34 cellular contexts compared by ENCODE assay signal in genomic region chr7:29539471-29539870, GRCh38. TPM values are rescaled to one million over a fixed set of nuclear protein-coding genes. Genes with fewer than 3 reads are reported as not detected.
"Had no signal": no experiment of that assay in that cellular context is flagged by ENCODE, and none has a peak within 500 bp of the region (broad histone marks: within the 10 kb centered on the region; RNA-seq: fewer than 3 reads in every experiment).

No MANE protein-coding gene starts in this region.

- ATAC-seq: activated naive CD8-positive, alpha-beta T cell treated with anti-CD3 and anti-CD28 coated beads, Interleukin-2, amount 50 U/mL, for 24 hours; activated T-cell treated with anti-CD3 and anti-CD28 coated beads, Interleukin-2, amount 50 U/mL, for 4 hours had no signal

- DNase-seq: activated CD4-positive, alpha-beta memory T cell treated with anti-CD3 and anti-CD28 coated beads for 36 hours; activated CD4-positive, alpha-beta T cell treated with anti-CD3 and anti-CD28 coated beads, Interleukin-2, amount 50 U/mL, for 1 hour; activated CD8-positive, alpha-beta memory T cell treated with anti-CD3 and anti-CD28 coated beads, Interleukin-2, amount 50 U/mL, for 4 hours; activated effector memory CD4-positive, alpha-beta T cell treated with Interleukin-2 at 50 U/mL for 16 hours; activated naive CD4-positive, alpha-beta T cell treated with anti-CD3 and anti-CD28 coated beads, Interleukin-2, amount 10 ng/mL, durations not matched to agents 7 days and 5 days; activated naive CD8-positive, alpha-beta T cell treated with anti-CD3 and anti-CD28 coated beads, Interleukin-2, amount 50 U/mL, for 24 hours; activated T-cell treated with anti-CD3 and anti-CD28 coated beads for 4 hours; activated T-cell treated with anti-CD3 and anti-CD28 coated beads, Interleukin-2, amount 50 U/mL, for 4 hours; anterior cingulate cortex; Kasumi-1; KG1; MM.1S; MV-4-11; NCI-H1092; NCI-H1436 treated with DMSO at 0.1 percent for 48 hours; NCI-H1694 treated with DMSO at 0.1 percent for 48 hours; NCI-H2029 treated with DMSO at 0.1 percent for 48 hours; NCI-H2171 treated with DMSO at 0.1 percent for 48 hours; NCI-H2227 treated with DMSO at 0.1 percent for 48 hours; NCI-H446 treated with DMSO at 0.1 percent for 48 hours; NCI-H524; SHP77; SJCRH30; T1000 had no signal

- H3K27me3 Mint-ChIP-seq: activated naive CD4-positive, alpha-beta T cell treated with anti-CD3 and anti-CD28 coated beads, Interleukin-2, amount 10 ng/mL, durations not matched to agents 7 days and 5 days had no signal

- H3K27me3 ChIP-seq: cardiac muscle cell, SJCRH30 had no signal

- H3K4me3 Mint-ChIP-seq: activated CD4-positive, alpha-beta memory T cell treated with anti-CD3 and anti-CD28 coated beads for 36 hours; activated naive CD4-positive, alpha-beta T cell treated with anti-CD3 and anti-CD28 coated beads, Interleukin-2, amount 10 ng/mL, durations not matched to agents 7 days and 5 days; activated naive CD8-positive, alpha-beta T cell; activated naive CD8-positive, alpha-beta T cell treated with anti-CD3 and anti-CD28 coated beads, Interleukin-2, amount 50 U/mL, for 24 hours; activated T-cell treated with anti-CD3 and anti-CD28 coated beads, Interleukin-2, amount 50 U/mL, for 4 hours; activated T-helper 1 cell treated with anti-CD3 and anti-CD28 coated beads, Interleukin-12 subunit alpha, Interleukin-12 subunit beta, Interleukin-2, Interleukin-4 antibody, amounts not matched to agents 30 ng/mL and 10 ng/mL and 1 ng/mL, durations not matched to agents 14 hours and 24 hours and 36 hours; brain; central memory CD8-positive, alpha-beta T cell had no signal

- FAIRE-seq: RCC 7860, TTC549 had no signal

- H3K9me3 ChIP-seq: SJCRH30 had no signal

- H3K36me3 Mint-ChIP-seq: activated CD4-positive, alpha-beta memory T cell treated with anti-CD3 and anti-CD28 coated beads for 36 hours; activated naive CD4-positive, alpha-beta T cell treated with anti-CD3 and anti-CD28 coated beads, Interleukin-2, amount 10 ng/mL, durations not matched to agents 7 days and 5 days; activated naive CD8-positive, alpha-beta T cell had no signal

- H3K4me1 Mint-ChIP-seq: activated naive CD4-positive, alpha-beta T cell treated with anti-CD3 and anti-CD28 coated beads, Interleukin-2, amount 10 ng/mL, durations not matched to agents 7 days and 5 days; activated naive CD8-positive, alpha-beta T cell treated with anti-CD3 and anti-CD28 coated beads, Interleukin-2, amount 50 U/mL, for 24 hours; brain; central memory CD8-positive, alpha-beta T cell had no signal

- H3K9me3 Mint-ChIP-seq: activated naive CD4-positive, alpha-beta T cell treated with anti-CD3 and anti-CD28 coated beads, Interleukin-2, amount 10 ng/mL, durations not matched to agents 7 days and 5 days; activated T-helper 1 cell treated with anti-CD3 and anti-CD28 coated beads, Interleukin-12 subunit alpha, Interleukin-12 subunit beta, Interleukin-2, Interleukin-4 antibody, amounts not matched to agents 30 ng/mL and 10 ng/mL and 1 ng/mL, durations not matched to agents 14 hours and 24 hours and 36 hours; central memory CD8-positive, alpha-beta T cell had no signal

- H3K36me3 ChIP-seq: cardiac muscle cell, SJCRH30 had no signal

- H3K4me3 ChIP-seq: cardiac muscle cell, SJCRH30, SK-N-MC had no signal

- H3K27ac Mint-ChIP-seq: activated CD4-positive, alpha-beta memory T cell treated with anti-CD3 and anti-CD28 coated beads for 36 hours; activated naive CD4-positive, alpha-beta T cell treated with anti-CD3 and anti-CD28 coated beads, Interleukin-2, amount 10 ng/mL, durations not matched to agents 7 days and 5 days; activated naive CD8-positive, alpha-beta T cell; activated naive CD8-positive, alpha-beta T cell treated with anti-CD3 and anti-CD28 coated beads, Interleukin-2, amount 50 U/mL, for 24 hours; activated T-helper 1 cell treated with anti-CD3 and anti-CD28 coated beads, Interleukin-12 subunit alpha, Interleukin-12 subunit beta, Interleukin-2, Interleukin-4 antibody, amounts not matched to agents 30 ng/mL and 10 ng/mL and 1 ng/mL, durations not matched to agents 14 hours and 24 hours and 36 hours; brain had no signal

- H3K4me1 ChIP-seq: SJCRH30 had no signal

- H3K27ac ChIP-seq: cardiac muscle cell, SJCRH30, SK-N-MC had no signal

RNA-seq across cellular contexts. Expression of gene PRR15, which starts 24.2 kb away (rescaled TPM):
- total RNA-seq: activated CD4-positive, alpha-beta memory T cell treated with anti-CD3 and anti-CD28 coated beads for 36 hours; activated T-helper 1 cell treated with anti-CD3 and anti-CD28 coated beads, Interleukin-12 subunit alpha, Interleukin-12 subunit beta, Interleukin-2, Interleukin-4 antibody, amounts not matched to agents 30 ng/mL and 10 ng/mL and 1 ng/mL, durations not matched to agents 14 hours and 24 hours and 36 hours; SJCRH30; T-helper 1 cell treated with Interleukin-12 subunit alpha and Interleukin-12 subunit beta and Interleukin-4 antibody, amounts not matched to agents 30 ng/mL and 1 ng/mL, for 36 hours; T-helper 2 cell treated with Interferon-gamma antibody and Interleukin-4, amounts not matched to agents 100 ng/mL and 5 ng/mL, for 36 hours had no signal
